1 cellular context compared by ENCODE assay signal in the genomic region with DNA sequence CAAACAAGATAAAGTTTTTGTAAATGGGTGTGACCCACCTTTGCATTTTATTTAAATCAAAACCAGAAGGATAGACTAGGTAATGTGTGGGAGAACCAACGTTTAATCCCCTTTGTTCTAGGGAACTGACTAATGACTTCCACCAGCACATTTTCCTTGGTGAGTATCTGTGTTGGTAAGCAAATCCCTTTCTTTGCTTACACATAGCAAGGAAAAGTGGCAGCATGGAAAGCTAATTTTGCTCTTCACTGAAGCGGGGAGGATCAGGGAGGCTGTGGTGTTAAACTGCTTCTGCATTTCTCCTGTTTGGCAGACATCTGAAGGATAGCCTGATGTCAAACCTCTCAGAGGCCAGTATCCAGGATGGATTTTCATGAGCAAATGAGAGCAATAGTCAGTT.
TF ChIP-seq lines count a peak whose summit lies in the region.

No MANE protein-coding gene starts in this region.

TF ChIP-seq in IMR-90, 13 proteins besides CTCF, POLR2A, EP300 and RAD21:
- TF ChIP-seq, protein P1, sequence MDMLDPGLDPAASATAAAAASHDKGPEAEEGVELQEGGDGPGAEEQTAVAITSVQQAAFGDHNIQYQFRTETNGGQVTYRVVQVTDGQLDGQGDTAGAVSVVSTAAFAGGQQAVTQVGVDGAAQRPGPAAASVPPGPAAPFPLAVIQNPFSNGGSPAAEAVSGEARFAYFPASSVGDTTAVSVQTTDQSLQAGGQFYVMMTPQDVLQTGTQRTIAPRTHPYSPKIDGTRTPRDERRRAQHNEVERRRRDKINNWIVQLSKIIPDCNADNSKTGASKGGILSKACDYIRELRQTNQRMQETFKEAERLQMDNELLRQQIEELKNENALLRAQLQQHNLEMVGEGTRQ (IDR thresholded peaks at IDR 0.05; ENCODE audit: low read depth, low read length): no peak
- TF ChIP-seq RCOR1 (IDR thresholded peaks at IDR 0.05; ENCODE audit: insufficient replicate concordance, low read length) (no peak), NFE2L2 (IDR thresholded peaks at IDR 0.05; ENCODE audit: low read depth, low read length) (no peak), BHLHE40 (IDR thresholded peaks at IDR 0.05; ENCODE audit: low read depth, low read length) (no peak), RFX5 (IDR thresholded peaks at IDR 0.05; ENCODE audit: low read depth, low read length) (no peak), CHD1 (IDR thresholded peaks at IDR 0.05; ENCODE audit: low read depth, low read length) (no peak), MAZ (IDR thresholded peaks at IDR 0.05; ENCODE audit: borderline replicate concordance, low read depth, low read length) (no peak), FOS (IDR thresholded peaks at IDR 0.05; ENCODE audit: low read depth, low read length) (no peak)
